Comparison of ENCODE assay signal across 19 cellular contexts in genomic region chr3:54447427-54447826, GRCh38.
DNase-seq lines count a peak whose midpoint lies in the region; ATAC-seq and TF ChIP-seq lines count a peak whose summit lies in the region.
"Had no signal": no experiment of that assay in that cellular context is flagged by ENCODE, and none has a peak within 500 bp of the region (broad histone marks: within the 10 kb centered on the region; RNA-seq: fewer than 3 reads in every experiment).

No MANE protein-coding gene starts in this region.

- no peak overlapping the region for H3K4me3 ChIP-seq in skin epidermis
- H3K4me3 ChIP-seq: A549, BLaER1, HAP-1, K562 had no signal

- no peak for TF ChIP-seq CTCF in VCaP (conservative IDR thresholded peaks at IDR 0.05)

- H3K27ac ChIP-seq in VCaP (peak overlapping the region; percentile 39), skin epidermis (peak overlapping the region in 12 of 21 experiments; percentile 13 to 71 (median 56))
- H3K27ac ChIP-seq: 22Rv1, A549, BLaER1, HL-60 had no signal

- DNase-seq in DMS53 (lab: John Stamatoyannopoulos, UW) (peak; percentile 18), DMS53 treated with DMSO at 0.1 percent for 48 hours (lab: John Stamatoyannopoulos, UW; ENCODE audit: unreplicated experiment) (no peak)
- DNase-seq in stimulated activated CD4-positive, alpha-beta T cell treated with anti-CD3 and anti-CD28 coated beads, Interleukin-4, amount 100 ng/mL, for 4 hours: no peak
- DNase-seq: Calu3; CD8-positive, alpha-beta T cell; DMS79; GDM1; IMR-90 had no signal

- ATAC-seq in esophagus mucosa (peak; percentile 93), HG03460 (IDR thresholded peaks at IDR 0.05; ENCODE audit: unreplicated experiment) (no peak), GM19463 (IDR thresholded peaks at IDR 0.05; ENCODE audit: unreplicated experiment) (no peak)
- ATAC-seq: A549; CD8-positive, alpha-beta T cell; K562 had no signal
